In the genomic region with DNA sequence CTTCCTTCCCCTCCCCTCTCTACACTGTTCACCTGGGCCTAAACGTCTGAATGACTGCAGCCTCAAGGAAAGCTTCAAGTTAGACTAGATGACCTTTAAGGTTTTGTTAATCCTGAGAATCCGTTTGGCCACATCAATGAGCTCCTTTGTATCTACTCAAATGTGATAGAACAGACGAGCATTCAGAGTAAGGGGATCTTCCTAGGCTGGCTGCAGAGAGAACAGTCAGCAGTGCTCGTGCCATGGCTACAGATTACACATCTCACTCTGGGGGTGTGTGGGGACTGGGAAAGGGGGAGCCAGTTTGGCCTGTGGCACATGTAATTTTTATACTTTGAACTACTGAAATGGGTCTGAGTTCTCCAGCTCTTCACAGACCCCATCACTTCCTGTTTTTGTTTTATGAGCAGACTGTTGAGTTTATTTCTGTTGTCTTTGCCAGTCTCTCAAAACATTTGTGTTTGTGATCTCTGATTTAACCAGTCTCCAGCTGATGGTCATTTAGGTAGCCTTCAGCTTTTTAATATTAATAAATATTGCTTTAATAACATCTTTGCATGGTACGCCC, we compare ENCODE assay signal across 9 cellular contexts. TPM values are rescaled to one million over a fixed set of nuclear protein-coding genes. Genes with fewer than 3 reads are reported as not detected.
DNase-seq lines count a peak whose midpoint lies in the region; ATAC-seq lines count a peak whose summit lies in the region.
"Had no signal": no experiment of that assay in that cellular context is flagged by ENCODE, and none has a peak within 500 bp of the region (broad histone marks: within the 10 kb centered on the region; RNA-seq: fewer than 3 reads in every experiment).

No MANE protein-coding gene starts in this region.

- no peaks in the 10 kb centered on the region for H3K9me3 Mint-ChIP-seq in T-cell

- H3K4me3 Mint-ChIP-seq in T-cell = peak overlapping the region; percentile 28 to 75 (median 37)

- H3K4me1 Mint-ChIP-seq in T-cell = peaks cover 71 to 80% (median 79%) of the 10 kb centered on the region in 3 donors

- no peak for DNase-seq in Right ventricle myocardium superior
- DNase-seq in cardiac septum (ENCODE audit: low spot score) = no peak
- no peak for DNase-seq in T-cell
- peak; percentile 91 for DNase-seq in foreskin melanocyte
- peak in 36 of 49 donors; percentile 16 to 75 (median 44) for DNase-seq in substantia nigra (lab: John Stamatoyannopoulos, UW)
- DNase-seq in epidermal melanocyte (ENCODE audit: insufficient read length, low spot score) = no peak
- no peak for DNase-seq in GM19238 (ENCODE audit: insufficient read length, low spot score)
- DNase-seq: NCI-H524 treated with DMSO at 0.1 percent for 48 hours had no signal

- CTCF ChIA-PET in T-cell (lab: Charles Lee) = interaction anchor here (0.6 to 2.3 kb wide), 8 partner anchors 9 to 244 kb away, joined by 3 to 12 read pairs (median 7); no protein-coding TSS in a partner anchor

- intact Hi-C loops in Right ventricle myocardium superior (cut with DNase I) (loop anchor here (10.0 kb wide), 1 partner anchor 885 kb away; the partner anchor contains the start of gene PCIF1), cardiac septum (cut with DNase I) (loop anchor here (5.0 kb wide), 1 partner anchor 47 kb away; no protein-coding TSS in a partner anchor)

- peak overlapping the region; percentile 88 for H3K27ac ChIP-seq in substantia nigra (ENCODE audit: low read depth, low read length, poor library complexity, severe bottlenecking)

- H3K27ac Mint-ChIP-seq in T-cell = peak overlapping the region; percentile 82 to 88

- peaks cover 48% of the 10 kb centered on the region for H3K36me3 Mint-ChIP-seq in T-cell

- ATAC-seq in Right ventricle myocardium superior (ENCODE audit: poor library complexity) = peak; percentile 25
- peak in 3 of 4 experiments; percentile 18 to 39 (median 32) for ATAC-seq in T-cell (replicated peaks in 1 of 4)
- no peak for ATAC-seq in HG03045 (IDR thresholded peaks at IDR 0.05; ENCODE audit: unreplicated experiment)

- H3K27me3 Mint-ChIP-seq in T-cell = no peaks in the 10 kb centered on the region

- POLR2A ChIA-PET in T-cell (lab: Charles Lee) = interaction anchor here (1.1 to 1.2 kb wide), 2 partner anchors 11 to 22 kb away, joined by 3 read pairs; no protein-coding TSS in a partner anchor

RNA-seq across cellular contexts. Expression of gene KCNS1, which starts 50.9 kb away (rescaled TPM):
- not detected for total RNA-seq in Right ventricle myocardium superior
- 0.08 TPM for total RNA-seq in cardiac septum
- under 1 TPM in 1 of 5 donors, not detected in 4; 0.09 TPM for total RNA-seq in T-cell

Comparison
In these comparisons a context has a peak if more than half of its experiments do, and no peak if none do; other contexts are left out.
1. DNase-seq: peak in foreskin melanocyte (single experiment) and substantia nigra (36 of 49); none in Right ventricle myocardium superior (single experiment), cardiac septum (single experiment), T-cell (0 of 34), epidermal melanocyte (single experiment) and GM19238 (single experiment).